11 cellular contexts compared by ENCODE assay signal in the genomic region with DNA sequence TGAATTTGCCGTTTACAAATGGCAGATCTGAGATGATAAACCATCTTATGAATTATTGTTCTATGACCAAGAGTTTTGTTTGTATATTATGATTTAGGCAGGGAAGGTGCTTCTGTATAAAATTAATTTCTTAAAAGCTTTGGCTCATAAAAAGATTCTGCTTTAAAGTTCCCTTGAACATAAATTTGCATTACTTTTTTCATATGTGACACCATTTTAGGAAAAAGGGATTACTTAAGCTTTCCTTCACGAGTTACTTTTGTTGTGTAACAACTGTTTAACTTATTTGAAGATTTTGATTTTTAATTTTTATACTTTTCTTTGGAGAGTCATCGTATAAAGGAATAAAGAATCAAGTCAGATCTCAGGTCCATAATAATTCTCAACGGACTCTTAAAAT. TPM values are rescaled to one million over a fixed set of nuclear protein-coding genes. Genes with fewer than 3 reads are reported as not detected.
DNase-seq lines count a peak whose midpoint lies in the region; ATAC-seq and TF ChIP-seq lines count a peak whose summit lies in the region.
"Had no signal": no experiment of that assay in that cellular context is flagged by ENCODE, and none has a peak within 500 bp of the region (broad histone marks: within the 10 kb centered on the region; RNA-seq: fewer than 3 reads in every experiment).

No MANE protein-coding gene starts in this region.

- no peaks in the 10 kb centered on the region for H3K27me3 ChIP-seq in A673 (replicated peaks; ENCODE audit: insufficient read depth, low read depth, low read length, poor library complexity)
- H3K27me3 ChIP-seq in HL-60 (ENCODE audit: insufficient read depth, poor library complexity, severe bottlenecking) = no peaks in the 10 kb centered on the region
- no peaks in the 10 kb centered on the region for H3K27me3 ChIP-seq in breast epithelium
- H3K27me3 ChIP-seq in mucosa of stomach (ENCODE audit: control insufficient read depth, insufficient read depth, low read length) = no peaks in the 10 kb centered on the region
- H3K27me3 ChIP-seq: thyroid gland had no signal

- ATAC-seq in GM18868 (IDR thresholded peaks at IDR 0.05; ENCODE audit: unreplicated experiment) = no peak
- no peak for ATAC-seq in GM18909 (IDR thresholded peaks at IDR 0.05; ENCODE audit: poor library complexity, unreplicated experiment)

- H3K36me3 ChIP-seq in A673 (ENCODE audit: insufficient read depth, low read length, poor library complexity, severe bottlenecking) (peaks cover 4% of the 10 kb centered on the region), breast epithelium (no peaks in the 10 kb centered on the region), mucosa of stomach (ENCODE audit: control insufficient read depth, insufficient read depth, low read length) (no peaks in the 10 kb centered on the region)
- H3K36me3 ChIP-seq: thyroid gland had no signal

- BruUV-seq in A673 (replicated peaks; lab: Mats Ljungman, UMichigan) = no TSS peak

- H3K4me3 ChIP-seq in A673 (ENCODE audit: low read depth, low read length, poor library complexity, severe bottlenecking) (peak overlapping the region; percentile 73), HL-60 (replicated peaks; ENCODE audit: insufficient read depth, low read length) (no peak overlapping the region), breast epithelium (peak overlapping the region in 2 of 3 donors; percentile 87 to 97), mucosa of stomach (ENCODE audit: low read length) (no peak overlapping the region)
- H3K4me3 ChIP-seq: thyroid gland had no signal

- DNase-seq in A673 (ENCODE audit: low spot score) (no peak), HL-60 (ENCODE audit: low read depth in 1 of 2, low spot score in 1 of 2) (no peak), breast epithelium (ENCODE audit: low spot score in 2 of 2) (no peak), H4 (ENCODE audit: low spot score) (no peak)
- no peak for DNase-seq in effector CD8-positive, alpha-beta T cell (lab: John Stamatoyannopoulos, UW)
- DNase-seq: hypothalamus, NCI-H2029, thyroid gland had no signal

- H3K27ac ChIP-seq in A673 (ENCODE audit: low read depth, low read length, poor library complexity, severe bottlenecking) = peak overlapping the region; percentile 20
- H3K27ac ChIP-seq in HL-60 (replicated peaks) = 0 out of 2 replicates have a peak overlapping the region, but pooled peaks have one; percentile 10
- H3K27ac ChIP-seq in breast epithelium = peak overlapping the region; percentile 6 to 100

- TF ChIP-seq CTCF in A673 (conservative IDR thresholded peaks at IDR 0.05; ENCODE audit: low read depth, low read length) (no peak), HL-60 (IDR thresholded peaks at IDR 0.05; ENCODE audit: insufficient read depth, low read length) (no peak), breast epithelium (IDR thresholded peaks at IDR 0.05) (no peak)

- TF ChIP-seq POLR2A in breast epithelium (IDR thresholded peaks at IDR 0.05) = no peak

- H3K9ac ChIP-seq in mucosa of stomach (ENCODE audit: low read length) = peak overlapping the region; percentile 99

- intact Hi-C loops in A673 (cut with micrococcal nuclease; ENCODE audit: unreplicated experiment) = no loop called here
- intact Hi-C loops in breast epithelium (cut with DNase I; ENCODE audit: low total_unique reads) = no loop called here

- POLR2A ChIA-PET in A673 (lab: Charles Lee; ENCODE audit: low non-redundant PET) = no interaction called here

- H3K4me1 ChIP-seq in A673 (ENCODE audit: insufficient read depth, low read length, poor library complexity, severe bottlenecking) (peaks cover 14% of the 10 kb centered on the region), breast epithelium (no peaks in the 10 kb centered on the region), mucosa of stomach (ENCODE audit: control insufficient read depth, insufficient read depth, low read length) (peaks cover 4% of the 10 kb centered on the region)

- H3K9me3 ChIP-seq in A673 (ENCODE audit: low read depth, low read length, poor library complexity, severe bottlenecking) (no peaks in the 10 kb centered on the region), breast epithelium (no peaks in the 10 kb centered on the region), mucosa of stomach (ENCODE audit: control insufficient read depth, low read length) (no peaks in the 10 kb centered on the region)
- H3K9me3 ChIP-seq: thyroid gland had no signal

- CTCF ChIA-PET in A673 (lab: Charles Lee) = no interaction called here

RNA-seq across cellular contexts. Expression of a gene that starts 3.3 kb away (rescaled TPM):
- total RNA-seq in A673 (2021) (77.8 and 90.4 TPM in 2 replicates), breast epithelium (10 to 100 TPM; 26.2 to 67.0 (median 44.6) TPM)
- 17.4 and 19.9 TPM in 2 replicates for total RNA-seq in H4 (2014; rRNA removed; shearing (Covaris generic))

Comparison
In these comparisons a context has a peak if more than half of its experiments do, and no peak if none do; other contexts are left out.
1. H3K4me3 ChIP-seq: peak in A673 (single experiment) and breast epithelium (2 of 3); none in HL-60 (single experiment) and mucosa of stomach (single experiment).
2. Peak in every context shown above with its lines, with median percentiles within 50 percentile points of each other: H3K27ac ChIP-seq.